ENCODE assay signal across 15 cellular contexts in genomic region chr6:31112478-31112877, GRCh38. TPM values are rescaled to one million over a fixed set of nuclear protein-coding genes. Genes with fewer than 3 reads are reported as not detected.
"Had no signal": no experiment of that assay in that cellular context is flagged by ENCODE, and none has a peak within 500 bp of the region (broad histone marks: within the 10 kb centered on the region; RNA-seq: fewer than 3 reads in every experiment).

C6orf15 (minus strand) TSS chr6:31112575; CDS start chr6:31112555, 20 bp downstream.

- H3K4me3 Mint-ChIP-seq: activated naive CD4-positive, alpha-beta T cell treated with anti-CD3 and anti-CD28 coated beads, Interleukin-2, amount 50 U/mL, for 24 hours; nephron progenitor cell; type B pancreatic cell had no signal

- H3K27me3 Mint-ChIP-seq: activated naive CD4-positive, alpha-beta T cell treated with anti-CD3 and anti-CD28 coated beads, Interleukin-2, amount 50 U/mL, for 24 hours had no signal

- H3K36me3 ChIP-seq: brain microvascular endothelial cell, esophagus muscularis mucosa, ovary had no signal

- H3K36me3 Mint-ChIP-seq: activated naive CD4-positive, alpha-beta T cell treated with anti-CD3 and anti-CD28 coated beads, Interleukin-2, amount 50 U/mL, for 24 hours; type B pancreatic cell had no signal

- H3K9me3 ChIP-seq: esophagus muscularis mucosa, ovary had no signal

- H3K27me3 ChIP-seq: ovary had no signal

- H3K27ac ChIP-seq: brain microvascular endothelial cell, ovary had no signal

- DNase-seq: activated CD4-positive, alpha-beta T cell treated with anti-CD3 and anti-CD28 coated beads, Interleukin-2, amount 50 U/mL, for 1 hour; activated effector memory CD4-positive, alpha-beta T cell treated with Interleukin-2 at 50 U/mL for 16 hours; activated T-cell treated with anti-CD3 and anti-CD28 coated beads, Interleukin-2, amount 50 U/mL, for 1 hour; brain microvascular endothelial cell; foreskin fibroblast; nephron progenitor cell; ovary had no signal

- H3K4me3 ChIP-seq: esophagus muscularis mucosa, ovary, skin epidermis had no signal

- H3K9me3 Mint-ChIP-seq: activated naive CD4-positive, alpha-beta T cell treated with anti-CD3 and anti-CD28 coated beads, Interleukin-2, amount 50 U/mL, for 24 hours; nephron progenitor cell; type B pancreatic cell had no signal

- H3K4me1 Mint-ChIP-seq: activated naive CD4-positive, alpha-beta T cell treated with anti-CD3 and anti-CD28 coated beads, Interleukin-2, amount 50 U/mL, for 24 hours had no signal

- H3K27ac Mint-ChIP-seq: activated naive CD4-positive, alpha-beta T cell treated with anti-CD3 and anti-CD28 coated beads, Interleukin-2, amount 50 U/mL, for 24 hours; nephron progenitor cell; type B pancreatic cell had no signal

- FAIRE-seq: islet of Langerhans had no signal

RNA-seq across cellular contexts. Expression of gene C6orf15, which starts in this region (rescaled TPM):
- total RNA-seq: cerebellum; esophagus muscularis mucosa; ovary; renal cortical epithelial cell; T-helper 2 cell treated with Interferon-gamma antibody and Interleukin-4, amounts not matched to agents 100 ng/mL and 5 ng/mL, for 36 hours had no signal
- polyA plus RNA-seq: ovary had no signal
